ENCODE assay signal across 18 cellular contexts in genomic region chr2:141348481-141348880, GRCh38.
"Had no signal": no experiment of that assay in that cellular context is flagged by ENCODE, and none has a peak within 500 bp of the region (broad histone marks: within the 10 kb centered on the region; RNA-seq: fewer than 3 reads in every experiment).

No MANE protein-coding gene starts in this region.

- H3K4me3 ChIP-seq: breast epithelium, gastroesophageal sphincter, prostate gland, SK-N-MC had no signal

- H3K9me3 ChIP-seq: breast epithelium, gastroesophageal sphincter, prostate gland had no signal

- FAIRE-seq: keratinocyte, small intestine had no signal

- ATAC-seq: gastroesophageal sphincter, left lobe of liver, right cardiac atrium had no signal

- DNase-seq: activated CD4-positive, alpha-beta T cell treated with anti-CD3 and anti-CD28 coated beads, Interleukin-2, amount 50 U/mL, for 48 hours; activated CD4-positive, CD25-positive, alpha-beta regulatory T cell treated with anti-CD3 and anti-CD28 coated beads, Interleukin-2, amount 50 U/mL, for 72 hours; activated naive CD4-positive, alpha-beta T cell treated with anti-CD3 and anti-CD28 coated beads, Interleukin-2, amount 50 U/mL, for 16 hours; activated T-cell treated with anti-CD3 and anti-CD28 coated beads, Interleukin-2, amount 50 U/mL, for 1 hour; midbrain; right cardiac atrium; small intestine; stimulated activated CD4-positive, alpha-beta T cell treated with anti-CD3 and anti-CD28 coated beads, Interleukin-4, amount 100 ng/mL, for 24 hours; stimulated activated CD8-positive, alpha-beta memory T cell treated with anti-CD3 and anti-CD28 coated beads, Interleukin-4, amount 100 ng/mL, for 48 hours; stimulated activated naive CD4-positive, alpha-beta T cell treated with Interleukin-2 at 50 U/mL for 16 hours; substantia nigra; trophoblast cell had no signal

- H3K4me1 ChIP-seq: breast epithelium, gastroesophageal sphincter, prostate gland had no signal

- H3K27me3 ChIP-seq: breast epithelium, gastroesophageal sphincter had no signal

- H3K27ac ChIP-seq: breast epithelium, gastroesophageal sphincter, prostate gland, SK-N-MC had no signal

- H3K36me3 ChIP-seq: breast epithelium, gastroesophageal sphincter, prostate gland had no signal
